Comparison of ENCODE assay signal across 1 cellular context in the genomic region with DNA sequence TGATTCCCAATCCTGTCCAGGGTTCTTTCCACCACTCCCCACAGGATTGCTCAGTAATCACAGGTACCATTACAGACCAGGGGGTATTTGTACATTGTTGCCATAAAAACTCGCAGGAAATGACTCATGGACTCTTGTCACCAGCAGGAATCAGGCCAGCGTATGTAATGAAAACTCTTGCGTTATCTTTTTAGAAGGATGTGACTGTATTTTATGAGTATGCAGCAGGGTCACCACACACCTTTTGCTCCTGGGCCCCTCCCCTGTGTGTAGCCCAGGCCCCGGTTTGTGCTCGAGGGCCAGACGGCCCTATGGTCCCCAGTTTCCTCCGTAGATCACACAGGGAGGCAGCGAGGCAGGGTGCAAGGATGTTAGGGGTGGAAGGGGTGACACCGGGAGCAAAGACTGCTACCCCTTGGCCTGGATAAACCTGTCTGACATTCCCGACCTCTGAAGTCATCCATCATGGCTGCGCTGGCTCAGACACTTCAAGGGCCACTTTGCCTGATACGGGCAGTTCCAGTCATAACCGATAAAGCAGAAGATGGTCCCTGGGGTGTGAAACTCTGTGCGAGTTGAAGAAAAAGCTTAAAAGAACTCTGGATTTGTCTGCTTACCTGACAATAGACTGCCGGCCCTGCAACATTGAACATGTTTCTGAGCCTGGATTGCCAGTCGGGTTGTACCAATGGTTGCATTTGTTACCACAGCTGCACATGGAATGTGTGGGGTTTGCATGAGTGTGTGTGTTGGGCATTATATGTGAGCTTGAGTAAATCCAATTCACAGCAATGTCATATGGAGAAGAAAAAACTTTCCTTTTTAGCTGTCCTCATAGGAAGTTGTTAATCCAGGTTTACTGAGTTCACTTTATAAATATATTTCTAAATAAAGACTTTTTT.
TF ChIP-seq lines count a peak whose summit lies in the region.

No MANE protein-coding gene starts in this region.

TF ChIP-seq in WTC11, 78 proteins besides CTCF, POLR2A, EP300 and RAD21 (continued from another document):
- TF ChIP-seq, protein P1, sequence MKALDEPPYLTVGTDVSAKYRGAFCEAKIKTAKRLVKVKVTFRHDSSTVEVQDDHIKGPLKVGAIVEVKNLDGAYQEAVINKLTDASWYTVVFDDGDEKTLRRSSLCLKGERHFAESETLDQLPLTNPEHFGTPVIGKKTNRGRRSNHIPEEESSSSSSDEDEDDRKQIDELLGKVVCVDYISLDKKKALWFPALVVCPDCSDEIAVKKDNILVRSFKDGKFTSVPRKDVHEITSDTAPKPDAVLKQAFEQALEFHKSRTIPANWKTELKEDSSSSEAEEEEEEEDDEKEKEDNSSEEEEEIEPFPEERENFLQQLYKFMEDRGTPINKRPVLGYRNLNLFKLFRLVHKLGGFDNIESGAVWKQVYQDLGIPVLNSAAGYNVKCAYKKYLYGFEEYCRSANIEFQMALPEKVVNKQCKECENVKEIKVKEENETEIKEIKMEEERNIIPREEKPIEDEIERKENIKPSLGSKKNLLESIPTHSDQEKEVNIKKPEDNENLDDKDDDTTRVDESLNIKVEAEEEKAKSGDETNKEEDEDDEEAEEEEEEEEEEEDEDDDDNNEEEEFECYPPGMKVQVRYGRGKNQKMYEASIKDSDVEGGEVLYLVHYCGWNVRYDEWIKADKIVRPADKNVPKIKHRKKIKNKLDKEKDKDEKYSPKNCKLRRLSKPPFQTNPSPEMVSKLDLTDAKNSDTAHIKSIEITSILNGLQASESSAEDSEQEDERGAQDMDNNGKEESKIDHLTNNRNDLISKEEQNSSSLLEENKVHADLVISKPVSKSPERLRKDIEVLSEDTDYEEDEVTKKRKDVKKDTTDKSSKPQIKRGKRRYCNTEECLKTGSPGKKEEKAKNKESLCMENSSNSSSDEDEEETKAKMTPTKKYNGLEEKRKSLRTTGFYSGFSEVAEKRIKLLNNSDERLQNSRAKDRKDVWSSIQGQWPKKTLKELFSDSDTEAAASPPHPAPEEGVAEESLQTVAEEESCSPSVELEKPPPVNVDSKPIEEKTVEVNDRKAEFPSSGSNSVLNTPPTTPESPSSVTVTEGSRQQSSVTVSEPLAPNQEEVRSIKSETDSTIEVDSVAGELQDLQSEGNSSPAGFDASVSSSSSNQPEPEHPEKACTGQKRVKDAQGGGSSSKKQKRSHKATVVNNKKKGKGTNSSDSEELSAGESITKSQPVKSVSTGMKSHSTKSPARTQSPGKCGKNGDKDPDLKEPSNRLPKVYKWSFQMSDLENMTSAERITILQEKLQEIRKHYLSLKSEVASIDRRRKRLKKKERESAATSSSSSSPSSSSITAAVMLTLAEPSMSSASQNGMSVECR (CRISPR knock-in tag; IDR thresholded peaks at IDR 0.05; ENCODE audit: borderline replicate concordance), result no peak
- TF ChIP-seq CBFB (CRISPR knock-in tag; IDR thresholded peaks at IDR 0.05; ENCODE audit: low read depth) (no peak), TCF7 (CRISPR knock-in tag; IDR thresholded peaks at IDR 0.05; ENCODE audit: low read depth) (no peak), ZBTB21 (CRISPR knock-in tag; IDR thresholded peaks at IDR 0.05; ENCODE audit: borderline replicate concordance) (no peak)
- TF ChIP-seq, protein P2, sequence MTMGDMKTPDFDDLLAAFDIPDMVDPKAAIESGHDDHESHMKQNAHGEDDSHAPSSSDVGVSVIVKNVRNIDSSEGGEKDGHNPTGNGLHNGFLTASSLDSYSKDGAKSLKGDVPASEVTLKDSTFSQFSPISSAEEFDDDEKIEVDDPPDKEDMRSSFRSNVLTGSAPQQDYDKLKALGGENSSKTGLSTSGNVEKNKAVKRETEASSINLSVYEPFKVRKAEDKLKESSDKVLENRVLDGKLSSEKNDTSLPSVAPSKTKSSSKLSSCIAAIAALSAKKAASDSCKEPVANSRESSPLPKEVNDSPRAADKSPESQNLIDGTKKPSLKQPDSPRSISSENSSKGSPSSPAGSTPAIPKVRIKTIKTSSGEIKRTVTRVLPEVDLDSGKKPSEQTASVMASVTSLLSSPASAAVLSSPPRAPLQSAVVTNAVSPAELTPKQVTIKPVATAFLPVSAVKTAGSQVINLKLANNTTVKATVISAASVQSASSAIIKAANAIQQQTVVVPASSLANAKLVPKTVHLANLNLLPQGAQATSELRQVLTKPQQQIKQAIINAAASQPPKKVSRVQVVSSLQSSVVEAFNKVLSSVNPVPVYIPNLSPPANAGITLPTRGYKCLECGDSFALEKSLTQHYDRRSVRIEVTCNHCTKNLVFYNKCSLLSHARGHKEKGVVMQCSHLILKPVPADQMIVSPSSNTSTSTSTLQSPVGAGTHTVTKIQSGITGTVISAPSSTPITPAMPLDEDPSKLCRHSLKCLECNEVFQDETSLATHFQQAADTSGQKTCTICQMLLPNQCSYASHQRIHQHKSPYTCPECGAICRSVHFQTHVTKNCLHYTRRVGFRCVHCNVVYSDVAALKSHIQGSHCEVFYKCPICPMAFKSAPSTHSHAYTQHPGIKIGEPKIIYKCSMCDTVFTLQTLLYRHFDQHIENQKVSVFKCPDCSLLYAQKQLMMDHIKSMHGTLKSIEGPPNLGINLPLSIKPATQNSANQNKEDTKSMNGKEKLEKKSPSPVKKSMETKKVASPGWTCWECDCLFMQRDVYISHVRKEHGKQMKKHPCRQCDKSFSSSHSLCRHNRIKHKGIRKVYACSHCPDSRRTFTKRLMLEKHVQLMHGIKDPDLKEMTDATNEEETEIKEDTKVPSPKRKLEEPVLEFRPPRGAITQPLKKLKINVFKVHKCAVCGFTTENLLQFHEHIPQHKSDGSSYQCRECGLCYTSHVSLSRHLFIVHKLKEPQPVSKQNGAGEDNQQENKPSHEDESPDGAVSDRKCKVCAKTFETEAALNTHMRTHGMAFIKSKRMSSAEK (CRISPR knock-in tag; IDR thresholded peaks at IDR 0.05; ENCODE audit: borderline replicate concordance), result no peak
- TF ChIP-seq, protein P3, sequence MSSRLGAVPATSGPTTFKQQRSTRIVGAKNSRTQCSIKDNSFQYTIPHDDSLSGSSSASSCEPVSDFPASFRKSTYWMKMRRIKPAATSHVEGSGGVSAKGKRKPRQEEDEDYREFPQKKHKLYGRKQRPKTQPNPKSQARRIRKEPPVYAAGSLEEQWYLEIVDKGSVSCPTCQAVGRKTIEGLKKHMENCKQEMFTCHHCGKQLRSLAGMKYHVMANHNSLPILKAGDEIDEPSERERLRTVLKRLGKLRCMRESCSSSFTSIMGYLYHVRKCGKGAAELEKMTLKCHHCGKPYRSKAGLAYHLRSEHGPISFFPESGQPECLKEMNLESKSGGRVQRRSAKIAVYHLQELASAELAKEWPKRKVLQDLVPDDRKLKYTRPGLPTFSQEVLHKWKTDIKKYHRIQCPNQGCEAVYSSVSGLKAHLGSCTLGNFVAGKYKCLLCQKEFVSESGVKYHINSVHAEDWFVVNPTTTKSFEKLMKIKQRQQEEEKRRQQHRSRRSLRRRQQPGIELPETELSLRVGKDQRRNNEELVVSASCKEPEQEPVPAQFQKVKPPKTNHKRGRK (CRISPR knock-in tag; IDR thresholded peaks at IDR 0.05; ENCODE audit: borderline replicate concordance), result no peak
- TF ChIP-seq, protein P4, sequence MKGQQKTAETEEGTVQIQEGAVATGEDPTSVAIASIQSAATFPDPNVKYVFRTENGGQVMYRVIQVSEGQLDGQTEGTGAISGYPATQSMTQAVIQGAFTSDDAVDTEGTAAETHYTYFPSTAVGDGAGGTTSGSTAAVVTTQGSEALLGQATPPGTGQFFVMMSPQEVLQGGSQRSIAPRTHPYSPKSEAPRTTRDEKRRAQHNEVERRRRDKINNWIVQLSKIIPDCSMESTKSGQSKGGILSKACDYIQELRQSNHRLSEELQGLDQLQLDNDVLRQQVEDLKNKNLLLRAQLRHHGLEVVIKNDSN (CRISPR knock-in tag; IDR thresholded peaks at IDR 0.05), result no peak
- TF ChIP-seq, protein P5, sequence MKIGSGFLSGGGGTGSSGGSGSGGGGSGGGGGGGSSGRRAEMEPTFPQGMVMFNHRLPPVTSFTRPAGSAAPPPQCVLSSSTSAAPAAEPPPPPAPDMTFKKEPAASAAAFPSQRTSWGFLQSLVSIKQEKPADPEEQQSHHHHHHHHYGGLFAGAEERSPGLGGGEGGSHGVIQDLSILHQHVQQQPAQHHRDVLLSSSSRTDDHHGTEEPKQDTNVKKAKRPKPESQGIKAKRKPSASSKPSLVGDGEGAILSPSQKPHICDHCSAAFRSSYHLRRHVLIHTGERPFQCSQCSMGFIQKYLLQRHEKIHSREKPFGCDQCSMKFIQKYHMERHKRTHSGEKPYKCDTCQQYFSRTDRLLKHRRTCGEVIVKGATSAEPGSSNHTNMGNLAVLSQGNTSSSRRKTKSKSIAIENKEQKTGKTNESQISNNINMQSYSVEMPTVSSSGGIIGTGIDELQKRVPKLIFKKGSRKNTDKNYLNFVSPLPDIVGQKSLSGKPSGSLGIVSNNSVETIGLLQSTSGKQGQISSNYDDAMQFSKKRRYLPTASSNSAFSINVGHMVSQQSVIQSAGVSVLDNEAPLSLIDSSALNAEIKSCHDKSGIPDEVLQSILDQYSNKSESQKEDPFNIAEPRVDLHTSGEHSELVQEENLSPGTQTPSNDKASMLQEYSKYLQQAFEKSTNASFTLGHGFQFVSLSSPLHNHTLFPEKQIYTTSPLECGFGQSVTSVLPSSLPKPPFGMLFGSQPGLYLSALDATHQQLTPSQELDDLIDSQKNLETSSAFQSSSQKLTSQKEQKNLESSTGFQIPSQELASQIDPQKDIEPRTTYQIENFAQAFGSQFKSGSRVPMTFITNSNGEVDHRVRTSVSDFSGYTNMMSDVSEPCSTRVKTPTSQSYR (CRISPR knock-in tag; IDR thresholded peaks at IDR 0.05), result no peak
- TF ChIP-seq, protein P6, sequence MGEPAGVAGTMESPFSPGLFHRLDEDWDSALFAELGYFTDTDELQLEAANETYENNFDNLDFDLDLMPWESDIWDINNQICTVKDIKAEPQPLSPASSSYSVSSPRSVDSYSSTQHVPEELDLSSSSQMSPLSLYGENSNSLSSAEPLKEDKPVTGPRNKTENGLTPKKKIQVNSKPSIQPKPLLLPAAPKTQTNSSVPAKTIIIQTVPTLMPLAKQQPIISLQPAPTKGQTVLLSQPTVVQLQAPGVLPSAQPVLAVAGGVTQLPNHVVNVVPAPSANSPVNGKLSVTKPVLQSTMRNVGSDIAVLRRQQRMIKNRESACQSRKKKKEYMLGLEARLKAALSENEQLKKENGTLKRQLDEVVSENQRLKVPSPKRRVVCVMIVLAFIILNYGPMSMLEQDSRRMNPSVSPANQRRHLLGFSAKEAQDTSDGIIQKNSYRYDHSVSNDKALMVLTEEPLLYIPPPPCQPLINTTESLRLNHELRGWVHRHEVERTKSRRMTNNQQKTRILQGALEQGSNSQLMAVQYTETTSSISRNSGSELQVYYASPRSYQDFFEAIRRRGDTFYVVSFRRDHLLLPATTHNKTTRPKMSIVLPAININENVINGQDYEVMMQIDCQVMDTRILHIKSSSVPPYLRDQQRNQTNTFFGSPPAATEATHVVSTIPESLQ (CRISPR knock-in tag; IDR thresholded peaks at IDR 0.05), result no peak
